1 cellular context compared by ENCODE assay signal in the genomic region with DNA sequence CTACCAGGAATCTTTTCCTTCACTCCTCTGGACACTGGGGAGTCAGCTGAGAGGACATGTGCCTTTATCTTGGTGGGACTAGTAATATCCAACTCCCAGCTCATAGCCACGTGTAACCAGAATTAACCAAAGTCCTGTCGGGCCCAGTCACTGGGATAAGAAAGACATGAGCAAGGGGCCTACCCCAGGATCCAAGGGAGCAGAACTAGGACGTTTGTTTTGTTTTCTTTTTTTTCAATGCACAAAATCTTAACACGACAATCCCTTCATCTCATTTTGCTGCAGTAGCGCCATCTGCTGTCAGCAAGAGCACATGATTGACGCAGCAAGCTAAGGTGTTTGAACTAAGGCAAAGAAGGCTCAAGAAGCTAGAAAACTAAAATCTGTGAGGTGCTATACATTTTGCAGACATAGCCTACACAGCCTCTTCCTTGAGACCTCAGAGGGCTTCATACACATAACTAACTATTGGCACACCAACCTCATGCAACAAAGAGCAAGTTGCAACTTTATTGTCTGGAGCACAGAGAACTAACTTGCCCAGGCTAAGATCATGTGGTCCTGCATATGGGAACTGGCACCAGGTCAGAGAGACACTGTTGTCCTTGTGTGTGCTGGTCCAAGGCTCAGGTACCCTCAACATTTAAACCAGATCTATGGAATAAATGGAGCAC.
A peak's percentile ranks its signal among the peaks of the same experiment; 100 is the strongest.
TF ChIP-seq lines count a peak whose summit lies in the region.

No MANE protein-coding gene starts in this region.

TF ChIP-seq in GM12878, 131 proteins besides CTCF, POLR2A, EP300 and RAD21 (continued from another document):
- TF ChIP-seq, protein P1, sequence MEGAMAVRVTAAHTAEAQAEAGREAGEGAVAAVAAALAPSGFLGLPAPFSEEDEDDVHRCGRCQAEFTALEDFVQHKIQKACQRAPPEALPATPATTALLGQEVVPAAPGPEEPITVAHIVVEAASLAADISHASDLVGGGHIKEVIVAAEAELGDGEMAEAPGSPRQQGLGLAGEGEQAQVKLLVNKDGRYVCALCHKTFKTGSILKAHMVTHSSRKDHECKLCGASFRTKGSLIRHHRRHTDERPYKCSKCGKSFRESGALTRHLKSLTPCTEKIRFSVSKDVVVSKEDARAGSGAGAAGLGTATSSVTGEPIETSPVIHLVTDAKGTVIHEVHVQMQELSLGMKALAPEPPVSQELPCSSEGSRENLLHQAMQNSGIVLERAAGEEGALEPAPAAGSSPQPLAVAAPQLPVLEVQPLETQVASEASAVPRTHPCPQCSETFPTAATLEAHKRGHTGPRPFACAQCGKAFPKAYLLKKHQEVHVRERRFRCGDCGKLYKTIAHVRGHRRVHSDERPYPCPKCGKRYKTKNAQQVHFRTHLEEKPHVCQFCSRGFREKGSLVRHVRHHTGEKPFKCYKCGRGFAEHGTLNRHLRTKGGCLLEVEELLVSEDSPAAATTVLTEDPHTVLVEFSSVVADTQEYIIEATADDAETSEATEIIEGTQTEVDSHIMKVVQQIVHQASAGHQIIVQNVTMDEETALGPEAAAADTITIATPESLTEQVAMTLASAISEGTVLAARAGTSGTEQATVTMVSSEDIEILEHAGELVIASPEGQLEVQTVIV (IDR thresholded peaks at IDR 0.05; ENCODE audit: borderline replicate concordance, partially characterized antibody) = no peak
- TF ChIP-seq IKZF2 (IDR thresholded peaks at IDR 0.05) = no peak
- TF ChIP-seq ZNF384 (IDR thresholded peaks at IDR 0.05; ENCODE audit: borderline replicate concordance, low read depth, low read length) = 0 out of 2 replicates have a peak, but pooled peaks have one; percentile 30
- TF ChIP-seq YY1 (IDR thresholded peaks at IDR 0.05; ENCODE audit: low read depth, low read length) = peak; percentile 39; the same call in 1 of the 2 replicates
